ENCODE assay signal across 16 cellular contexts in the genomic region with DNA sequence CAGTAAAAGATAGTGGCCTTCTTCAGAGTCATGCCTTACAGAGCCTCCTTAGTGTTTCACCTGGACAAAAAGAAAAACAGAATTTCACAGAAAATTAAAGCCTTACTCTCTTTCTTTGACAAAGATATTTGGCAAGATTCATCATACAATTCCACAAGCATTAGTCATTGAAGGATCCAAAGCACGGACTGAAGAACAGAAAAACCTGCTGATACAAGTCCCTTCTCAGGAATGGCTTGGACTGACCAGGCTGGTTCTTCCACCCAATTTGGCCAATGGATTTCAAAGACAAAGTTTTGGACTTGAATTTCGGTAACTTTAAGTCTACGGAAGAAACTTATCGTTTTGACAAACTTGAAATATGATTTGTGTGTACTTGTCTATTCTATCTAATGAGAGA. TPM values are rescaled to one million over a fixed set of nuclear protein-coding genes. Genes with fewer than 3 reads are reported as not detected.
DNase-seq lines count a peak whose midpoint lies in the region; FAIRE-seq and TF ChIP-seq lines count a peak whose summit lies in the region.
"Had no signal": no experiment of that assay in that cellular context is flagged by ENCODE, and none has a peak within 500 bp of the region (broad histone marks: within the 10 kb centered on the region; RNA-seq: fewer than 3 reads in every experiment).

No MANE protein-coding gene starts in this region.

- no peak overlapping the region for H3K9ac ChIP-seq in adipocyte (ENCODE audit: low read length)

- H3K27me3 Mint-ChIP-seq in activated naive CD4-positive, alpha-beta T cell treated with anti-CD3 and anti-CD28 coated beads for 36 hours (ENCODE audit: low read depth) = no peaks in the 10 kb centered on the region
- H3K27me3 Mint-ChIP-seq: activated naive CD8-positive, alpha-beta T cell treated with anti-CD3 and anti-CD28 coated beads, Interleukin-2, amount 50 U/mL, for 24 hours had no signal

- peak; percentile 14 for DNase-seq in DMS53 (lab: John Stamatoyannopoulos, UW)
- no peak for DNase-seq in DMS53 treated with DMSO at 0.1 percent for 48 hours (lab: John Stamatoyannopoulos, UW; ENCODE audit: unreplicated experiment)
- DNase-seq in adipocyte (ENCODE audit: low read depth) = peak; percentile 62
- DNase-seq in fibroblast of the conjunctiva (ENCODE audit: low read depth) = peak; percentile 9
- DNase-seq in inferior parietal cortex (ENCODE audit: extremely low spot score) = no peak
- no peak for DNase-seq in BE2C
- no peak for DNase-seq in activated naive CD4-positive, alpha-beta T cell treated with anti-CD3 and anti-CD28 coated beads for 36 hours
- DNase-seq in small intestine = no peak
- DNase-seq: activated naive CD8-positive, alpha-beta T cell treated with anti-CD3 and anti-CD28 coated beads, Interleukin-2, amount 50 U/mL, for 24 hours; heart right ventricle; NCI-H1694; NCI-H774; testis had no signal

- H3K9me3 Mint-ChIP-seq in activated naive CD4-positive, alpha-beta T cell treated with anti-CD3 and anti-CD28 coated beads for 36 hours = no peaks in the 10 kb centered on the region
- H3K9me3 Mint-ChIP-seq: activated naive CD8-positive, alpha-beta T cell treated with anti-CD3 and anti-CD28 coated beads, Interleukin-2, amount 50 U/mL, for 24 hours had no signal

- H3K27ac Mint-ChIP-seq in activated naive CD4-positive, alpha-beta T cell treated with anti-CD3 and anti-CD28 coated beads for 36 hours = no peak overlapping the region
- H3K27ac Mint-ChIP-seq: activated naive CD8-positive, alpha-beta T cell treated with anti-CD3 and anti-CD28 coated beads, Interleukin-2, amount 50 U/mL, for 24 hours had no signal

- no peak for FAIRE-seq in small intestine (lab: Jason Lieb, UNC)
- FAIRE-seq: K562 had no signal

- H3K4me3 Mint-ChIP-seq in activated naive CD4-positive, alpha-beta T cell treated with anti-CD3 and anti-CD28 coated beads for 36 hours = no peak overlapping the region
- H3K4me3 Mint-ChIP-seq: activated naive CD8-positive, alpha-beta T cell treated with anti-CD3 and anti-CD28 coated beads, Interleukin-2, amount 50 U/mL, for 24 hours; neural crest cell had no signal

- 88 to 94% (median 90%) methylated on average over 4 of the region's 4 CpGs for WGBS in small intestine, 3 donors

- CTCF ChIA-PET in activated naive CD4-positive, alpha-beta T cell treated with anti-CD3 and anti-CD28 coated beads for 36 hours (lab: Charles Lee) = no interaction called here

- peaks cover 2% of the 10 kb centered on the region for H3K36me3 Mint-ChIP-seq in activated naive CD4-positive, alpha-beta T cell treated with anti-CD3 and anti-CD28 coated beads for 36 hours (ENCODE audit: low read depth)

- no peaks in the 10 kb centered on the region for H3K4me1 Mint-ChIP-seq in activated naive CD4-positive, alpha-beta T cell treated with anti-CD3 and anti-CD28 coated beads for 36 hours (ENCODE audit: low read depth)
- H3K4me1 Mint-ChIP-seq: activated naive CD8-positive, alpha-beta T cell treated with anti-CD3 and anti-CD28 coated beads, Interleukin-2, amount 50 U/mL, for 24 hours had no signal

- H3K4me3 ChIP-seq in adipocyte (ENCODE audit: low read length) (no peak overlapping the region), BE2C (ENCODE audit: low read depth, low read length) (no peak overlapping the region), small intestine (ENCODE audit: low read depth in 1 of 2, low read length in 2 of 2) (no peak overlapping the region)
- H3K4me3 ChIP-seq: heart right ventricle, K562, testis had no signal

- TF ChIP-seq CTCF in BE2C (IDR thresholded peaks at IDR 0.05; ENCODE audit: low read depth, low read length) = no peak

- H3K27ac ChIP-seq in small intestine (ENCODE audit: low read depth in 1 of 2, low read length in 1 of 2) = no peak overlapping the region
- H3K27ac ChIP-seq: 22Rv1, heart right ventricle, testis had no signal

- H3K27me3 ChIP-seq in adipocyte (replicated peaks; ENCODE audit: control insufficient read depth, insufficient read depth, low read length) (no peaks in the 10 kb centered on the region), BE2C (no peaks in the 10 kb centered on the region), small intestine (ENCODE audit: control insufficient read depth in 2 of 2, insufficient read depth in 2 of 2, low read length in 2 of 2) (no peaks in the 10 kb centered on the region)
- H3K27me3 ChIP-seq: heart right ventricle, testis had no signal

- no peaks in the 10 kb centered on the region for H3K9me3 ChIP-seq in adipocyte (ENCODE audit: control insufficient read depth, low read length)
- H3K9me3 ChIP-seq in BE2C = no peaks in the 10 kb centered on the region
- H3K9me3 ChIP-seq in small intestine (ENCODE audit: control insufficient read depth, low read depth) = no peaks in the 10 kb centered on the region
- H3K9me3 ChIP-seq: heart right ventricle, testis had no signal

- intact Hi-C loops in activated naive CD4-positive, alpha-beta T cell treated with anti-CD3 and anti-CD28 coated beads for 36 hours (cut with micrococcal nuclease) = no loop called here

- no peaks in the 10 kb centered on the region for H3K36me3 ChIP-seq in adipocyte (ENCODE audit: control insufficient read depth, insufficient read depth, low read length, severe bottlenecking)
- no peaks in the 10 kb centered on the region for H3K36me3 ChIP-seq in BE2C
- H3K36me3 ChIP-seq in small intestine (ENCODE audit: control insufficient read depth in 2 of 2, insufficient read depth in 2 of 2, low read length in 2 of 2) = no peaks in the 10 kb centered on the region
- H3K36me3 ChIP-seq: heart right ventricle had no signal

- H3K4me1 ChIP-seq in adipocyte (ENCODE audit: control insufficient read depth, insufficient read depth, low read length) = peaks cover 14% of the 10 kb centered on the region
- no peaks in the 10 kb centered on the region for H3K4me1 ChIP-seq in BE2C
- no peaks in the 10 kb centered on the region for H3K4me1 ChIP-seq in small intestine (ENCODE audit: control insufficient read depth in 2 of 2, insufficient read depth in 1 of 2, low read depth in 1 of 2, low read length in 1 of 2)
- H3K4me1 ChIP-seq: heart right ventricle, testis had no signal

RNA-seq across cellular contexts. Expression of a gene that starts 39.1 kb away (rescaled TPM):
- polyA plus RNA-seq in BE2C (2012; ENCODE audit: insufficient read depth, insufficient read length, low read depth) = not detected
- 1 to 10 TPM; 1.5 to 2.1 TPM for total RNA-seq in activated naive CD4-positive, alpha-beta T cell treated with anti-CD3 and anti-CD28 coated beads for 36 hours
- polyA plus RNA-seq in small intestine = 10 to 100 TPM; 21.6 to 39.0 (median 37.8) TPM

Comparison
In these comparisons a context has a peak if more than half of its experiments do, and no peak if none do; other contexts are left out.
1. DNase-seq: peak in DMS53 (single experiment), adipocyte (single experiment) and fibroblast of the conjunctiva (single experiment); none in DMS53 treated with DMSO at 0.1 percent for 48 hours (single experiment), inferior parietal cortex (single experiment), BE2C (single experiment), activated naive CD4-positive, alpha-beta T cell treated with anti-CD3 and anti-CD28 coated beads for 36 hours (single experiment) and small intestine (single experiment).